Comparison of ENCODE assay signal across 1 cellular context in genomic region chr5:54637654-54638053, GRCh38.
TF ChIP-seq lines count a peak whose summit lies in the region.

No MANE protein-coding gene starts in this region.

TF ChIP-seq in GM12878, 131 proteins besides CTCF, POLR2A, EP300 and RAD21 (continued from another document):
- no peak for TF ChIP-seq E4F1 (IDR thresholded peaks at IDR 0.05; ENCODE audit: borderline replicate concordance, partially characterized antibody)
- TF ChIP-seq MTA3 (IDR thresholded peaks at IDR 0.05; ENCODE audit: borderline replicate concordance, low read length): no peak
